In the genomic region with DNA sequence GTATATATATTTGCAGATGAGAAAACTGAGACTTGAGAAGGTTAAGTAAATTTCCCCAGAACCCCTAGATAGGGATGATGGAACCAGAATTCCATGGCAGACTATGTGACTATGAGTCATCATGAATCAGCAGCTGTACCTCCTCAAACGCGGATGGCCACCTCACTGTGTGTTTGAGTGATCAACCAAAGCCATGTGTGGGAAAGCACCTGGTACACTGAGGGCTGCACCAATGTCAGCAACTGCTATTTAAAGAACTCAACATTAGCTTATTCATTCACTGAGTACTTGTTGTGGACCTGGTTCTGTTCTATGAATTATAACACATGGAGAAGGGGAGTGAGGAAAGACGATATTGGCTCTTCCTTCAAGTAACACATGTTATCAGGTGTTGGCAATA, we compare ENCODE assay signal across 8 cellular contexts.
DNase-seq lines count a peak whose midpoint lies in the region; ATAC-seq and TF ChIP-seq lines count a peak whose summit lies in the region.

No MANE protein-coding gene starts in this region.

- ATAC-seq in GM21737 (IDR thresholded peaks at IDR 0.05; ENCODE audit: unreplicated experiment): peak; percentile 69

- TF ChIP-seq EP300 in Ishikawa (IDR thresholded peaks at IDR 0.05; ENCODE audit: borderline replicate concordance): peak; percentile 24; the same call in 1 of the 2 replicates

- no peak for TF ChIP-seq RAD21 in Ishikawa (IDR thresholded peaks at IDR 0.05; ENCODE audit: low read depth)

- no peak for TF ChIP-seq CTCF in fibroblast of pulmonary artery (IDR thresholded peaks at IDR 0.05; ENCODE audit: low read length, missing control alignments)

- H3K4me3 ChIP-seq in fibroblast of pulmonary artery (replicated peaks; ENCODE audit: low read depth, low read length): no peak overlapping the region

- DNase-seq in EL (peak; percentile 92), fibroblast of pulmonary artery (ENCODE audit: low read depth) (peak; percentile 84), SIG-M5 (lab: John Stamatoyannopoulos, UW) (no peak), NCI-H2081 (lab: John Stamatoyannopoulos, UW) (no peak), GDM1 (lab: John Stamatoyannopoulos, UW) (no peak), NCI-H1436 treated with DMSO at 0.1 percent for 48 hours (lab: John Stamatoyannopoulos, UW) (no peak)

TF ChIP-seq in Ishikawa, 13 proteins besides CTCF, POLR2A, EP300 and RAD21:
- TF ChIP-seq TEAD4 (IDR thresholded peaks at IDR 0.05) (peak; percentile 50; the same call in 1 of the 2 replicates), TAF1 (IDR thresholded peaks at IDR 0.05; ENCODE audit: low read depth) (no peak)

Comparison
In these comparisons a context has a peak if more than half of its experiments do, and no peak if none do; other contexts are left out.
1. DNase-seq: peak in EL (single experiment) and fibroblast of pulmonary artery (single experiment); none in SIG-M5 (single experiment), NCI-H2081 (0 of 2), GDM1 (single experiment) and NCI-H1436 treated with DMSO at 0.1 percent for 48 hours (single experiment).